Comparison of ENCODE assay signal across 8 cellular contexts in the genomic region with DNA sequence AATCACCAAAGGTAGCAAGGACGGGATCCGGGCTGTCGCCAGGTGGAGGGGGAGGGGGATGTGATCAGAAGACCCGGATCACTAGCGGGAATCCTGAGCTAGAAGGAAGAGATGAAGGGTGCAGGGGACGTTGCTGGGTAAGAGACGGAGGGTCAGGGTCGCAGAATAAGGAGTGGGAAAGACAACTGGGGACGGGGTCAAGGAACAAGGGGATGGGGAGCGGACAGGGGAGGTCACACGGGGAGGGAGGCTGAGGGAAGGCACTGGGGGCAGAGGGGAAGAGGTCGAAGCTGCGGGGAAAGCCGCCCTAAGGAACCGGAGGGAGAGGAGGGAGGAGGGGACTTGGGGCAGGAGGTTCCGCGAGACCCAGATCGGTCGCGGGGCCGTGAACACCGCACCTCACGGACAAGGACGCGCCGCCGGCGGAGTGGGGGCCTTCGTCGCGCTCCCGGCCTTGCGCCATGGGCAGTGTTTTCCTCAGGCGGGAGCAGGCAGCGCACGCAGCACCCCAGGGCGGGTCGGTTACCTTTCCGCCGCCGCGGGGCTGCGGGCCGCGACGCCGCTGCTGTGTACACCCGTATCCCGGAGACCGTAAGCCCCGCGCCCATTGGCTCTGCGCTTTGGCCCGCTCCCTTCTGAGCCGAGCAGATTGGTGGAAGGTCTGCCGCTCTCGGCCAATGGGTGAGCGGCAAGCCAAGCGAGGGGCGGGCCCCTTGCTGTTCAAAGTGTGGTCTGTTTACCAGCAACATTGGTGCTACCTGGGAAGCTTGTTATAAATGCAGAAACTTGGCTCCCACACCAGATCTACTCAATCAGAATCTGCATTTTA. TPM values are rescaled to one million over a fixed set of nuclear protein-coding genes. Genes with fewer than 3 reads are reported as not detected.
DNase-seq lines count a peak whose midpoint lies in the region; ATAC-seq and TF ChIP-seq lines count a peak whose summit lies in the region.

A gene with protein sequence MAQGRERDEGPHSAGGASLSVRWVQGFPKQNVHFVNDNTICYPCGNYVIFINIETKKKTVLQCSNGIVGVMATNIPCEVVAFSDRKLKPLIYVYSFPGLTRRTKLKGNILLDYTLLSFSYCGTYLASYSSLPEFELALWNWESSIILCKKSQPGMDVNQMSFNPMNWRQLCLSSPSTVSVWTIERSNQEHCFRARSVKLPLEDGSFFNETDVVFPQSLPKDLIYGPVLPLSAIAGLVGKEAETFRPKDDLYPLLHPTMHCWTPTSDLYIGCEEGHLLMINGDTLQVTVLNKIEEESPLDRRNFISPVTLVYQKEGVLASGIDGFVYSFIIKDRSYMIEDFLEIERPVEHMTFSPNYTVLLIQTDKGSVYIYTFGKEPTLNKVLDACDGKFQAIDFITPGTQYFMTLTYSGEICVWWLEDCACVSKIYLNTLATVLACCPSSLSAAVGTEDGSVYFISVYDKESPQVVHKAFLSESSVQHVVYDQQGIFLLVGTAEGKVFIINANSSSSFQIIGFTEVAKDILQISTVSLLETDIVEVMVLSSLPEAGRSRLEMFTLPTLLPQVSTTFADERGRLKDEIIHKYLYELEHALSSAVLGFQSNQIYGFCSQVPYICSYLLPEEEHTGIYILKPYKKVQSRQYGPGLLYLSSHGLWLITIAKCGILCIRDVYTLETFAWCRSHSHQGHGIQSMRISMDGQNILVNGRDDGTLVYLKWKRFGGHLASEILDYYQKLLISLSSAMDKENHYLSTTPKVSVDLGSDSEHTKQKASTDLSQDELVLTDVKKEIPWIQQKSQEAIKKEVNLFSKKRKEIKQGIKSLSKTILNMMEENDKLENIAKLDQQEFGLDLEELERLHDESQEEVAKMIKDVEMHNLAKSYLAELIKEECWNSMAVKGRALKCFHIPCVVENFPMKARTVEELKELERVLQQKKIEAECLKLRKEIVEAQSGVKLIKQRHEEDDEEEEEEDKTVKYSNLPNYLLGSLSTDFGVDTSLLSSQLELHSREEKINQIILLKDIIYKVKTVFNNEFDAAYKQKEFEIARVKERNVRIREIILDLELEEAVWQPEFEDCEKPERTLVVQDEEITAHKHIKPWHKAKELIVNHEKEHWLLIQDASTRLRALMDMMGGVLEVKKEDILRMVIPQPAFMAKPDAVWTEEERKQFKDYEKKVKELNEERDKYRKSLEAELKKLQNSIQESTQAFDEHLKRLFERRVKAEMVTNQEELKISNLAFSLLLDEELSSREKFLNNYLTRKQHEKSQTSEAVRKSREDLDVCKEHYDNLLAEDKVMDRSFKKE (N-terminal part only) (minus strand): TSS at position 581 of the 829 bp plus-strand sequence. CDS start 118 bp downstream, at position 463.

- TF ChIP-seq CTCF in fibroblast of the aortic adventitia (IDR thresholded peaks at IDR 0.05; ENCODE audit: insufficient read depth, low read length) (no peak), natural killer cell (IDR thresholded peaks at IDR 0.05) (no peak)

- peak; percentile 54 for DNase-seq in DMS79 treated with DMSO at 0.1 percent for 48 hours (lab: John Stamatoyannopoulos, UW)
- DNase-seq in H4 (ENCODE audit: low spot score) = peak; percentile 94
- peak; percentile 97 for DNase-seq in LoVo (ENCODE audit: low spot score)
- DNase-seq in SHP77 treated with DMSO at 0.1 percent for 48 hours (lab: John Stamatoyannopoulos, UW) = peak; percentile 93
- peak; percentile 99 for DNase-seq in activated gamma-delta T cell (lab: John Stamatoyannopoulos, UW)
- DNase-seq in fibroblast of the aortic adventitia (ENCODE audit: low read depth) = peak; percentile 93
- peak; percentile 99 for DNase-seq in natural killer cell
- DNase-seq in stimulated activated naive B cell treated with anti-CD40 and anti-IgM and Interleukin-4, amounts not matched to agents 10 μg/mL and 1 μg/mL and 100 μg/mL, for 72 hours = peak; percentile 97

- H3K36me3 Mint-ChIP-seq in natural killer cell = no peaks in the 10 kb centered on the region
- H3K36me3 Mint-ChIP-seq in stimulated activated naive B cell treated with anti-CD40 and anti-IgM and Interleukin-4, amounts not matched to agents 10 μg/mL and 1 μg/mL and 100 μg/mL, for 72 hours = no peaks in the 10 kb centered on the region

- H3K27me3 Mint-ChIP-seq in natural killer cell (ENCODE audit: low read depth in 2 of 2) = peaks cover 21 to 47% of the 10 kb centered on the region in 2 donors
- H3K27me3 Mint-ChIP-seq in stimulated activated naive B cell treated with anti-CD40 and anti-IgM and Interleukin-4, amounts not matched to agents 10 μg/mL and 1 μg/mL and 100 μg/mL, for 72 hours = peaks cover 25 to 32% of the 10 kb centered on the region in 2 donors

- peak within 1 kb of the TSS; percentile 70 to 88 for H3K27ac Mint-ChIP-seq in natural killer cell
- H3K27ac Mint-ChIP-seq in stimulated activated naive B cell treated with anti-CD40 and anti-IgM and Interleukin-4, amounts not matched to agents 10 μg/mL and 1 μg/mL and 100 μg/mL, for 72 hours = peak within 1 kb of the TSS; percentile 91

- peak within 1 kb of the TSS; percentile 86 for H3K4me3 Mint-ChIP-seq in natural killer cell
- peak within 1 kb of the TSS; percentile 86 to 88 for H3K4me3 Mint-ChIP-seq in stimulated activated naive B cell treated with anti-CD40 and anti-IgM and Interleukin-4, amounts not matched to agents 10 μg/mL and 1 μg/mL and 100 μg/mL, for 72 hours

- H3K9me3 Mint-ChIP-seq in natural killer cell = no peaks in the 10 kb centered on the region
- peaks cover 5 to 9% of the 10 kb centered on the region in 2 donors for H3K9me3 Mint-ChIP-seq in stimulated activated naive B cell treated with anti-CD40 and anti-IgM and Interleukin-4, amounts not matched to agents 10 μg/mL and 1 μg/mL and 100 μg/mL, for 72 hours

- H3K4me1 Mint-ChIP-seq in natural killer cell = peaks cover 13 to 19% of the 10 kb centered on the region in 2 donors
- peaks cover 6 to 13% of the 10 kb centered on the region in 2 donors for H3K4me1 Mint-ChIP-seq in stimulated activated naive B cell treated with anti-CD40 and anti-IgM and Interleukin-4, amounts not matched to agents 10 μg/mL and 1 μg/mL and 100 μg/mL, for 72 hours

- ATAC-seq in natural killer cell = peak; percentile 98 to 100 (median 99)
- ATAC-seq in stimulated activated naive B cell treated with anti-CD40 and anti-IgM and Interleukin-4, amounts not matched to agents 10 μg/mL and 1 μg/mL and 100 μg/mL, for 72 hours (replicated peaks) = peak; percentile 100

- H3K4me3 ChIP-seq in fibroblast of the aortic adventitia (ENCODE audit: low read depth, low read length) = peak within 1 kb of the TSS; percentile 92

- intact Hi-C loops in natural killer cell (cut with micrococcal nuclease) = loop anchor here (1.0 kb wide), 1 partner anchor 37 kb away; a partner anchor contains a TSS

RNA-seq across cellular contexts. Expression of the gene that starts here (rescaled TPM):
- 0.27 TPM in 1 of 2 replicates, not detected in the other for total RNA-seq in H4 (2014; rRNA removed; shearing (Covaris generic))
- total RNA-seq in fibroblast of the aortic adventitia (ENCODE audit: low replicate concordance) (0.36 and 0.41 TPM in 2 replicates), natural killer cell (under 1 TPM in 1 of 3 donors, not detected in 2; 0.16 TPM)

Comparison
In these comparisons a context has a peak if more than half of its experiments do, and no peak if none do; other contexts are left out.
1. Peak in every context shown above with its lines: DNase-seq, ATAC-seq and H3K4me3 ChIP-seq.
2. Peak in DNase-seq in H4; RNA of the gene not detected or under 1 TPM.
3. Peak in DNase-seq and H3K4me3 ChIP-seq in fibroblast of the aortic adventitia; RNA of the gene not detected or under 1 TPM.
4. Peak in DNase-seq and ATAC-seq in natural killer cell; RNA of the gene not detected or under 1 TPM.